Comparison of ENCODE assay signal across 1 cellular context in the genomic region with DNA sequence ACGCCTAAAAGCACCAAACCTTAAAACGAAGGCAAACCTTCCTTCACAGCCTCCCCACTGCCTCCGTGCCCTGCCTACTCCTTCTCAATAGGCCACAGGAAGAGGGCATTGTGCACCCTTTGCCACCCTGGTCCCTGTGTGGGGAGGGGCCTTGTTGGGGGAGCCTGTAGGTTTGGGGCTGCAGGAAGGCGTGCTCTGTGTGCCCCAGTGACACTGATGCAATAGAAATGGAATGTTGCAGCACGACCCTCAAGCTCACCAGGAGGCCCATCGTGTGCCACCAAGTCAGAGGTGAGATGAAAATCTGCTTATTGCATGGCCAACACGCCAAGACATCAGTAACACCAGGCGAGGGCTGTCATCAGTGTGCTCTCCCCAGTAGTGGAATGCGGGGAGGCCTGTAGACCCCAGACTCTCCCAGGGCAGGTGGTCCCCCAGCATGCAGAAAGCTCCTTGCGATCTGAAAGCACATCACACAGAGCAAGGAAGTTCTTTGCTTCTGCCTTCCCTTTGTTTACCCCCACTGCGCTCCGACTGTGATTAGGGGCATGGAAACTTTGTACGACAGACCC.
TF ChIP-seq lines count a peak whose summit lies in the region.

No MANE protein-coding gene starts in this region.

TF ChIP-seq in IMR-90, 13 proteins besides CTCF, POLR2A, EP300 and RAD21:
- TF ChIP-seq NFE2L2 (IDR thresholded peaks at IDR 0.05; ENCODE audit: low read depth, low read length) (no peak), MAFK (IDR thresholded peaks at IDR 0.05; ENCODE audit: low read depth, low read length) (no peak), RCOR1 (IDR thresholded peaks at IDR 0.05; ENCODE audit: insufficient replicate concordance, low read length) (no peak), SMC3 (IDR thresholded peaks at IDR 0.05; ENCODE audit: low read depth, low read length) (no peak), CEBPB (IDR thresholded peaks at IDR 0.05; ENCODE audit: low read depth, low read length) (no peak), CHD1 (IDR thresholded peaks at IDR 0.05; ENCODE audit: low read depth, low read length) (no peak), FOS (IDR thresholded peaks at IDR 0.05; ENCODE audit: low read depth, low read length) (no peak), RFX5 (IDR thresholded peaks at IDR 0.05; ENCODE audit: low read depth, low read length) (no peak), BHLHE40 (IDR thresholded peaks at IDR 0.05; ENCODE audit: low read depth, low read length) (no peak), MAZ (IDR thresholded peaks at IDR 0.05; ENCODE audit: borderline replicate concordance, low read depth, low read length) (no peak), MXI1 (IDR thresholded peaks at IDR 0.05; ENCODE audit: borderline replicate concordance, low read depth, low read length) (no peak)
- TF ChIP-seq, protein P1, sequence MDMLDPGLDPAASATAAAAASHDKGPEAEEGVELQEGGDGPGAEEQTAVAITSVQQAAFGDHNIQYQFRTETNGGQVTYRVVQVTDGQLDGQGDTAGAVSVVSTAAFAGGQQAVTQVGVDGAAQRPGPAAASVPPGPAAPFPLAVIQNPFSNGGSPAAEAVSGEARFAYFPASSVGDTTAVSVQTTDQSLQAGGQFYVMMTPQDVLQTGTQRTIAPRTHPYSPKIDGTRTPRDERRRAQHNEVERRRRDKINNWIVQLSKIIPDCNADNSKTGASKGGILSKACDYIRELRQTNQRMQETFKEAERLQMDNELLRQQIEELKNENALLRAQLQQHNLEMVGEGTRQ (IDR thresholded peaks at IDR 0.05; ENCODE audit: low read depth, low read length), result no peak
- TF ChIP-seq, protein P2, sequence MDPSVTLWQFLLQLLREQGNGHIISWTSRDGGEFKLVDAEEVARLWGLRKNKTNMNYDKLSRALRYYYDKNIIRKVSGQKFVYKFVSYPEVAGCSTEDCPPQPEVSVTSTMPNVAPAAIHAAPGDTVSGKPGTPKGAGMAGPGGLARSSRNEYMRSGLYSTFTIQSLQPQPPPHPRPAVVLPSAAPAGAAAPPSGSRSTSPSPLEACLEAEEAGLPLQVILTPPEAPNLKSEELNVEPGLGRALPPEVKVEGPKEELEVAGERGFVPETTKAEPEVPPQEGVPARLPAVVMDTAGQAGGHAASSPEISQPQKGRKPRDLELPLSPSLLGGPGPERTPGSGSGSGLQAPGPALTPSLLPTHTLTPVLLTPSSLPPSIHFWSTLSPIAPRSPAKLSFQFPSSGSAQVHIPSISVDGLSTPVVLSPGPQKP (IDR thresholded peaks at IDR 0.05; ENCODE audit: borderline replicate concordance, low read depth, low read length), result no peak
TF ChIP-seq in IMR-90: peak in this region for 0.
